ENCODE assay signal across 1 cellular context in genomic region chr20:4775322-4776078, GRCh38.
TF ChIP-seq lines count a peak whose summit lies in the region.

No MANE protein-coding gene starts in this region.

TF ChIP-seq in K562, 482 proteins besides CTCF, POLR2A, EP300 and RAD21:
- peak; percentile 67 for TF ChIP-seq ZNF316 (IDR thresholded peaks at IDR 0.05)
- TF ChIP-seq C11orf30 (IDR thresholded peaks at IDR 0.05; ENCODE audit: low read depth), result peak; percentile 51; the same call in 1 of the 2 replicates
- TF ChIP-seq CEBPG (CRISPR knock-in tag; IDR thresholded peaks at IDR 0.05), result no peak
- TF ChIP-seq CEBPG (tag; conservative IDR thresholded peaks at IDR 0.05 in 1 of 2, IDR thresholded peaks at IDR 0.05 in 1 of 2), result no peak
TF ChIP-seq in K562: peak in this region for 2.
